18 cellular contexts compared by ENCODE assay signal in the genomic region with DNA sequence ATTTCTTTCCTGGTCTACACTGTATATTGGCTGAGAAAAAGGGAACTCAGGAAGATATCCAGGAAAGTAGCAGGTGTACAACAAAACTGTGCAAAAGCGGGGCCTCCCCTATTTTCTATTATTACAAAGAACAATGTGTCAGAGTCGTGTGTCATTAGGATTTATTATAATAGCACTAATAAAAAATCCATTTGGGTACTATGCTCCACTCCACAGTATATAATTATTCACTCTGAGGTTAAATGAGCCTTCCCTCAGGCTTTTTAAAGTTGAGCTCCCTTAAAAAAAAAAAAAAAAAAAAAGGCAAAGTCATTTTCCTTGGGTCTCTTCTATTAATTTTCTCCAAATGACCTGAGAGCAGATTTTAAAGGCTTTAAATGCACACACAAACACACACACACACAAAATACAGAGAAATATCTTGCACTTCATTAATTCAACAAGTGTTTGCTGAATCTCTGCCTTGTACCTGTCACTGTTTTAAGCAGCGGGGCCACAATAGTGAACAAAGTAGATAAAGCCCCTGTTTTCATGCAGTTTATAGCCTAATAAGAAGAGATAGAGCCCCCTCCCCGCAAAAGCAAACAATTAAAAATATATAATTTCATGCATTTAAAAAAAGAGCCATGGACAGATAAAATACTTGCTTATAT. TPM values are rescaled to one million over a fixed set of nuclear protein-coding genes. Genes with fewer than 3 reads are reported as not detected.
A peak's percentile ranks its signal among the peaks of the same experiment; 100 is the strongest.
DNase-seq lines count a peak whose midpoint lies in the region; ATAC-seq and TF ChIP-seq lines count a peak whose summit lies in the region.
"Had no signal": no experiment of that assay in that cellular context is flagged by ENCODE, and none has a peak within 500 bp of the region (broad histone marks: within the 10 kb centered on the region; RNA-seq: fewer than 3 reads in every experiment).

No MANE protein-coding gene starts in this region.

- H3K27me3 Mint-ChIP-seq in endothelial cell (ENCODE audit: unreplicated experiment), result peaks cover 3% of the 10 kb centered on the region
- H3K27me3 Mint-ChIP-seq: B cell; CD4-positive, alpha-beta memory T cell had no signal

- H3K27ac ChIP-seq in 22Rv1, result peak overlapping the region; percentile 86; the same call in 1 of the 2 replicates
- H3K27ac ChIP-seq: SJSA1 had no signal

- CTCF ChIA-PET in HEK293T (lab: Yijun Ruan, JAX), result interaction anchor here (0.6 to 1.0 kb wide), 2 partner anchors 12 to 253 kb away, joined by 4 read pairs; no protein-coding TSS in a partner anchor

- H3K9me3 Mint-ChIP-seq in endothelial cell (ENCODE audit: unreplicated experiment), result no peaks in the 10 kb centered on the region
- H3K9me3 Mint-ChIP-seq: CD4-positive, alpha-beta memory T cell had no signal

- peak overlapping the region; percentile 68 for H3K4me3 Mint-ChIP-seq in endothelial cell (ENCODE audit: unreplicated experiment)

- no peak for DNase-seq in HEK293T (ENCODE audit: extremely low spot score)
- DNase-seq in NCI-H2227 treated with DMSO at 0.1 percent for 48 hours (lab: John Stamatoyannopoulos, UW), result peak; percentile 49
- DNase-seq in endothelial cell (ENCODE audit: low spot score), result no peak
- DNase-seq in AG08396 (ENCODE audit: low spot score), result no peak
- no peak for DNase-seq in COR-L47 (lab: John Stamatoyannopoulos, UW)
- DNase-seq: ACHN; CD4-positive, alpha-beta memory T cell; H9; IMR-90; MV-4-11; NCI-H2171 treated with DMSO at 0.1 percent for 48 hours; NCI-H524 treated with DMSO at 0.1 percent for 48 hours; PC-3 had no signal

- POLR2A ChIA-PET in HEK293T (lab: Yijun Ruan, JAX), result interaction anchor here (1.2 to 2.4 kb wide), 3 partner anchors 9 to 214 kb away, joined by 4 to 5 read pairs (median 4); partner anchors contain the start of gene RNU5B-1

- TF ChIP-seq CTCF in 22Rv1 (IDR thresholded peaks at IDR 0.05), result no peak
- no peak for TF ChIP-seq CTCF in endothelial cell (IDR thresholded peaks at IDR 0.05; ENCODE audit: unreplicated experiment)

- H3K36me3 Mint-ChIP-seq in endothelial cell (ENCODE audit: low read depth, unreplicated experiment), result peaks cover 7% of the 10 kb centered on the region

- peak overlapping the region; percentile 74 for H3K27ac Mint-ChIP-seq in endothelial cell (ENCODE audit: unreplicated experiment)

- ATAC-seq in HG03521 (IDR thresholded peaks at IDR 0.05; ENCODE audit: unreplicated experiment) (no peak), GM19328 (IDR thresholded peaks at IDR 0.05; ENCODE audit: unreplicated experiment) (no peak)
- ATAC-seq: PC-3 had no signal

- H3K4me1 Mint-ChIP-seq in endothelial cell (ENCODE audit: unreplicated experiment), result peaks cover 17% of the 10 kb centered on the region

TF ChIP-seq in HEK293T, 16 proteins besides CTCF, POLR2A, EP300 and RAD21:
- TF ChIP-seq SUZ12 (IDR thresholded peaks at IDR 0.05) (no peak), NFRKB (IDR thresholded peaks at IDR 0.05) (no peak), FOXM1 (IDR thresholded peaks at IDR 0.05; ENCODE audit: borderline replicate concordance) (no peak), FOXK2 (IDR thresholded peaks at IDR 0.05) (no peak), CTBP1 (IDR thresholded peaks at IDR 0.05; ENCODE audit: borderline replicate concordance) (no peak), L3MBTL2 (conservative IDR thresholded peaks at IDR 0.05) (no peak), SP1 (IDR thresholded peaks at IDR 0.05) (no peak), ELF4 (IDR thresholded peaks at IDR 0.05) (no peak), ZNF384 (IDR thresholded peaks at IDR 0.05) (peak; percentile 78), TARDBP (IDR thresholded peaks at IDR 0.05) (no peak), ARNT (IDR thresholded peaks at IDR 0.05) (no peak)
- TF ChIP-seq, protein P1, sequence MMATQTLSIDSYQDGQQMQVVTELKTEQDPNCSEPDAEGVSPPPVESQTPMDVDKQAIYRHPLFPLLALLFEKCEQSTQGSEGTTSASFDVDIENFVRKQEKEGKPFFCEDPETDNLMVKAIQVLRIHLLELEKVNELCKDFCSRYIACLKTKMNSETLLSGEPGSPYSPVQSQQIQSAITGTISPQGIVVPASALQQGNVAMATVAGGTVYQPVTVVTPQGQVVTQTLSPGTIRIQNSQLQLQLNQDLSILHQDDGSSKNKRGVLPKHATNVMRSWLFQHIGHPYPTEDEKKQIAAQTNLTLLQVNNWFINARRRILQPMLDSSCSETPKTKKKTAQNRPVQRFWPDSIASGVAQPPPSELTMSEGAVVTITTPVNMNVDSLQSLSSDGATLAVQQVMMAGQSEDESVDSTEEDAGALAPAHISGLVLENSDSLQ (IDR thresholded peaks at IDR 0.05), result peak; percentile 64; the same call in 1 of the 2 replicates

RNA-seq across cellular contexts. Expression of gene DPP8, which starts 1.3 kb away (rescaled TPM):
- total RNA-seq in endothelial cell (ENCODE audit: unreplicated experiment), result 36.6 TPM

RNA-seq across cellular contexts. Expression of gene HACD3, which starts 11.5 kb away (rescaled TPM):
- 107 TPM for total RNA-seq in endothelial cell (ENCODE audit: unreplicated experiment)
